ENCODE assay signal across 9 cellular contexts in the genomic region with DNA sequence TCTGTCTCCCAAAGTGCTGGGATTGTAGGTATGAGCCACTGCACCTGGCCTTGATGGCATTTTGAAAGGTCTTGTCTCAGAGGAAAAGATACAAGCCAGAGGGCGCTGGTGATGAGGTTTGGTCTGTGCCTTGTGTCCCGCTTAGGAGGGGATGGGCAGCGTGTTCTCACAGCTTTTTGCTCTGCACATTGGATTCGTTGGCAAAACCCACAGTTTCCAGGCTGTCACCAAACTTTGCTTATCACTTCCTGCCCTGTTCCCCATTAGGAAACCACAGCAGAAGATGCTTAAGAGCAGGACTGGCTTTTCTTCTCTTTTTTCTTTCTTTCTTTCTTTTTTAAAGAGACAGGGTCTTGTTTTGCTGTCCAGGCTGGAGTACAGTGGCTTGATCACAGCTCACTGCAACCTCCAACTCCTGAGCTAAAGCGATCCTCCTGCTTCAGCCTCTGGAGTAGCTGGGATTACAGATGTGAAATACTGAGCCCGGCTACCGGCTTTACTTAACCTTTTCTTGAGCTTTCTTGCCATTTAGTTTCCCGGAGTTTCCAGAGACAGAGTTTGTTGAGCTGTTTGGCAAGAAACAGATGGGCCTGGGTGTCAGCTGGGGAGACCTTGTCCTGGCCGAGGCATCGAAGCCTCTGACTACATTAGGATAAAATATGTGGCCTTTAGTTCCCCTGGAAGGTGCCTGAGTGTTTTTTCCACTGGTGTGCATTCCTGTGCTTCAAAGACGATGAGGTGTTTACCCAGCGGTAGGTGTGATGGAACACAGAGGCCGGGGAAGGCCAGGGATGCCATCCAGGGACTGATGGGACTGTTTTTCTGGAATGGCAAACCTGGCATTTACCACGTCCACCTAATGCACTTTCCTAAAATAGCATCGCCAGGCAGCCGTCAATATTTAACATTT.
DNase-seq lines count a peak whose midpoint lies in the region; ATAC-seq and TF ChIP-seq lines count a peak whose summit lies in the region.
"Had no signal": no experiment of that assay in that cellular context is flagged by ENCODE, and none has a peak within 500 bp of the region (broad histone marks: within the 10 kb centered on the region; RNA-seq: fewer than 3 reads in every experiment).

No MANE protein-coding gene starts in this region.

- POLR2A ChIA-PET in T-cell (lab: Charles Lee): no interaction called here

- in situ Hi-C loops in GM13976 (cut with MboI; ENCODE audit: low sequenced_read_pairs, unreplicated experiment) (no loop called here), GM23248 (cut with MboI) (no loop called here)

- DNase-seq in AG08395 (ENCODE audit: low spot score) (peak; percentile 38), GM13976 (ENCODE audit: low spot score) (peak; percentile 49), T-cell (peak in 12 of 34 experiments; percentile 1 to 32 (median 8)), heart left ventricle (peak in 1 of 5 donors; percentile 46), GM23248 (no peak), DMS79 treated with DMSO at 0.1 percent for 48 hours (lab: John Stamatoyannopoulos, UW) (no peak)

- peak overlapping the region; percentile 11 to 52 for H3K27ac Mint-ChIP-seq in T-cell
- H3K27ac Mint-ChIP-seq: nephron had no signal

- WGBS in heart left ventricle, 4 donors: 50 to 69% (median 62%) methylated on average over 16 of the region's 16 CpGs
- WGBS in GM23248 (ENCODE audit: low coverage in 1 of 2, low lambda C conversion rate in 2 of 2, missing lambda C conversion rate in 2 of 2), 2 experiments: 66 to 70% methylated on average over 16 of the region's 16 CpGs

- no peaks in the 10 kb centered on the region for H3K27me3 ChIP-seq in heart left ventricle
- H3K27me3 ChIP-seq in GM23248 (replicated peaks; ENCODE audit: insufficient read depth): no peaks in the 10 kb centered on the region

- H3K9me3 Mint-ChIP-seq in T-cell: no peaks in the 10 kb centered on the region
- H3K9me3 Mint-ChIP-seq: nephron had no signal

- no peak overlapping the region for H3K4me3 ChIP-seq in heart left ventricle
- H3K4me3 ChIP-seq in GM23248: no peak overlapping the region

- peaks cover 18 to 31% (median 26%) of the 10 kb centered on the region in 3 donors for H3K4me1 Mint-ChIP-seq in T-cell

- ATAC-seq in T-cell (replicated peaks in 1 of 4) (peak in 1 of 4 experiments; percentile 62), heart left ventricle (peak; percentile 53 to 79 (median 64)), GM21737 (IDR thresholded peaks at IDR 0.05; ENCODE audit: unreplicated experiment) (no peak), HG03196 (IDR thresholded peaks at IDR 0.05; ENCODE audit: unreplicated experiment) (no peak)

- H3K4me3 Mint-ChIP-seq in T-cell: peak overlapping the region in 1 of 3 donors; percentile 24
- H3K4me3 Mint-ChIP-seq: nephron had no signal

- H3F3A ChIP-seq in GM23248 (ENCODE audit: insufficient read depth): no peaks in the 10 kb centered on the region; the same call in 1 of the 2 replicates

- H3K9me3 ChIP-seq in heart left ventricle: no peaks in the 10 kb centered on the region
- no peaks in the 10 kb centered on the region for H3K9me3 ChIP-seq in GM23248 (ENCODE audit: low read depth)

- H3K9ac ChIP-seq in GM23248: no peak overlapping the region

- peaks cover 54% of the 10 kb centered on the region for H3K36me3 Mint-ChIP-seq in T-cell

- H3K27me3 Mint-ChIP-seq in T-cell: no peaks in the 10 kb centered on the region

- intact Hi-C loops in heart left ventricle (cut with DNase I): no loop called here

- H2AFZ ChIP-seq in GM23248: no peak overlapping the region

- peaks cover 0 to 48% (median 22%) of the 10 kb centered on the region in 9 donors for H3K36me3 ChIP-seq in heart left ventricle
- peaks cover 27% of the 10 kb centered on the region; the same call in 1 of the 2 replicates for H3K36me3 ChIP-seq in GM23248 (ENCODE audit: low read depth)

- TF ChIP-seq POLR2A in heart left ventricle (IDR thresholded peaks at IDR 0.05): no peak

- no peaks in the 10 kb centered on the region for H3K9me2 ChIP-seq in GM23248 (ENCODE audit: insufficient read depth)

- no peak overlapping the region for H3K4me2 ChIP-seq in GM23248 (ENCODE audit: unreplicated experiment)

- CTCF ChIA-PET in T-cell (lab: Charles Lee): interaction anchor here in 1 of 2 donors (0.5 to 1.0 kb wide), 2 partner anchors 10 to 1387 kb away, joined by 4 to 5 read pairs; no protein-coding TSS in a partner anchor

- TF ChIP-seq CTCF in GM13976 (IDR thresholded peaks at IDR 0.05; ENCODE audit: borderline replicate concordance, control extremely low read depth, extremely low read depth, insufficient read depth, missing control alignments): no peak
- no peak for TF ChIP-seq CTCF in heart left ventricle (IDR thresholded peaks at IDR 0.05)

- H3K4me1 ChIP-seq in heart left ventricle: peaks cover 0 to 14% (median 4%) of the 10 kb centered on the region in 12 donors
- no peaks in the 10 kb centered on the region for H3K4me1 ChIP-seq in GM23248 (ENCODE audit: insufficient read depth)

- no peaks in the 10 kb centered on the region for H4K20me1 ChIP-seq in GM23248 (ENCODE audit: insufficient read depth)

- H3K27ac ChIP-seq in heart left ventricle (peak overlapping the region in 5 of 12 donors; percentile 22 to 84 (median 27)), GM23248 (no peak overlapping the region)

- peaks cover 34% of the 10 kb centered on the region for H3K79me2 ChIP-seq in GM23248 (ENCODE audit: insufficient read depth)

Comparison
In these comparisons a context has a peak if more than half of its experiments do, and no peak if none do; other contexts are left out.
1. DNase-seq: peak in AG08395 (single experiment) and GM13976 (single experiment); none in GM23248 (single experiment) and DMS79 treated with DMSO at 0.1 percent for 48 hours (single experiment).
2. ATAC-seq: peak in heart left ventricle (4 of 4); none in GM21737 (single experiment) and HG03196 (single experiment).